ENCODE assay signal across 8 cellular contexts in the genomic region with DNA sequence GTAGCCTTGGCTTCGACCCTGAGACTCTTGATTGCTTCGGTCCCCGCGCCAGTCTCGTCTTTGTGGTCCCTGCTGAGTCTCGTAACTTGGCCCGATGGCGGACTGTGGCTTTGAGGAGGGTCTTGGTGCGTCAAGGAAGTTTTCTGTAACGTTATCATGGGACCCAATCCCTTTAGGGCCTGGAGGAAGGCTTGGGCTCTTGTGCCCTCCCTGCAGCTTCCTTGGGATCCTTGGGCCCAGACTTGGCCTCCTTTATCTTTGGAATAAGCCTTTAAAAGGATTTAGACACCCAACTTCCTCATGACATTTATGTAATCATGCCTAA. TPM values are rescaled to one million over a fixed set of nuclear protein-coding genes. Genes with fewer than 3 reads are reported as not detected.
DNase-seq lines count a peak whose midpoint lies in the region; ATAC-seq, FAIRE-seq and TF ChIP-seq lines count a peak whose summit lies in the region.

No MANE protein-coding gene starts in this region.

- no peaks in the 10 kb centered on the region for H3K9me3 Mint-ChIP-seq in activated naive CD4-positive, alpha-beta T cell treated with anti-CD3 and anti-CD28 coated beads, Interleukin-2, amount 10 ng/mL, durations not matched to agents 7 days and 5 days
- no peaks in the 10 kb centered on the region for H3K9me3 Mint-ChIP-seq in activated naive CD8-positive, alpha-beta T cell (ENCODE audit: low read depth)

- H3K79me2 ChIP-seq in keratinocyte (ENCODE audit: control insufficient read depth, insufficient read depth, low read length): peaks cover 57% of the 10 kb centered on the region

- peak overlapping the region; percentile 84 for H3K27ac ChIP-seq in keratinocyte (ENCODE audit: control insufficient read depth, insufficient read depth, low read length)
- H3K27ac ChIP-seq in testis: peak overlapping the region; percentile 89 to 95

- no peak for DNase-seq in activated naive CD4-positive, alpha-beta T cell treated with anti-CD3 and anti-CD28 coated beads, Interleukin-2, amount 10 ng/mL, durations not matched to agents 7 days and 5 days
- DNase-seq in activated naive CD4-positive, alpha-beta T cell treated with Interleukin-2 at 50 U/mL for 16 hours: no peak
- no peak for DNase-seq in keratinocyte (ENCODE audit: low read depth, low spot score)
- no peak for DNase-seq in testis
- no peak for DNase-seq in 8988T
- DNase-seq in activated CD8-positive, alpha-beta memory T cell treated with anti-CD3 and anti-CD28 coated beads, Interleukin-2, amount 50 U/mL, for 48 hours: no peak

- no peak for TF ChIP-seq POLR2A in testis (IDR thresholded peaks at IDR 0.05)

- peaks cover 4% of the 10 kb centered on the region for H3K27me3 Mint-ChIP-seq in activated naive CD4-positive, alpha-beta T cell treated with anti-CD3 and anti-CD28 coated beads, Interleukin-2, amount 10 ng/mL, durations not matched to agents 7 days and 5 days
- H3K27me3 Mint-ChIP-seq in activated naive CD8-positive, alpha-beta T cell: no peaks in the 10 kb centered on the region

- no peaks in the 10 kb centered on the region for H3K9me3 ChIP-seq in keratinocyte (ENCODE audit: control insufficient read depth, low read depth, low read length)
- no peaks in the 10 kb centered on the region for H3K9me3 ChIP-seq in testis

- peak overlapping the region; percentile 75 for H2AFZ ChIP-seq in keratinocyte (ENCODE audit: control insufficient read depth, low read length)

- intact Hi-C loops in testis (cut with DNase I; ENCODE audit: low total_unique reads): no loop called here

- TF ChIP-seq CTCF in keratinocyte (optimal IDR thresholded peaks at IDR 0.05 in 1 of 3, IDR thresholded peaks at IDR 0.05 in 1 of 3, conservative IDR thresholded peaks at IDR 0.05 in 1 of 3; ENCODE audit: extremely low read depth in 1 of 3, insufficient read depth in 2 of 3, low read length in 3 of 3): no peak
- TF ChIP-seq CTCF in testis (IDR thresholded peaks at IDR 0.05): no peak

- CTCF ChIA-PET in activated naive CD4-positive, alpha-beta T cell treated with anti-CD3 and anti-CD28 coated beads, Interleukin-2, amount 10 ng/mL, durations not matched to agents 7 days and 5 days (lab: Charles Lee): no interaction called here

- peaks cover 53% of the 10 kb centered on the region for H3K4me1 Mint-ChIP-seq in activated naive CD4-positive, alpha-beta T cell treated with anti-CD3 and anti-CD28 coated beads, Interleukin-2, amount 10 ng/mL, durations not matched to agents 7 days and 5 days
- peaks cover 57% of the 10 kb centered on the region for H3K4me1 Mint-ChIP-seq in activated naive CD8-positive, alpha-beta T cell (ENCODE audit: low read depth)

- H3K4me1 ChIP-seq in keratinocyte (ENCODE audit: control insufficient read depth, extremely low read depth, insufficient read depth, low read length): peaks cover 12% of the 10 kb centered on the region
- peaks cover 15% of the 10 kb centered on the region for H3K4me1 ChIP-seq in testis

- 0 to 3% methylated on average over 1 to 10 of the region's 10 CpGs for WGBS in testis, 2 donors

- H3K36me3 Mint-ChIP-seq in activated naive CD4-positive, alpha-beta T cell treated with anti-CD3 and anti-CD28 coated beads, Interleukin-2, amount 10 ng/mL, durations not matched to agents 7 days and 5 days: peaks cover 47% of the 10 kb centered on the region
- peaks cover 17% of the 10 kb centered on the region for H3K36me3 Mint-ChIP-seq in activated naive CD8-positive, alpha-beta T cell

- H3K27me3 ChIP-seq in keratinocyte (ENCODE audit: control insufficient read depth, extremely low read depth, insufficient read depth, low read length) (no peaks in the 10 kb centered on the region), testis (no peaks in the 10 kb centered on the region)

- H3K36me3 ChIP-seq in keratinocyte (ENCODE audit: control insufficient read depth in 2 of 2, extremely low read depth in 1 of 2, insufficient read depth in 2 of 2, low read length in 2 of 2): peaks cover 12 to 24% of the 10 kb centered on the region in 2 experiments
- H3K36me3 ChIP-seq in testis (ENCODE audit: low read depth, missing control alignments): no peaks in the 10 kb centered on the region

- ATAC-seq in GM19328 (IDR thresholded peaks at IDR 0.05; ENCODE audit: unreplicated experiment): no peak

- no peak for FAIRE-seq in keratinocyte (lab: Jason Lieb, UNC)

- peak overlapping the region; percentile 100 for H3K27ac Mint-ChIP-seq in activated naive CD4-positive, alpha-beta T cell treated with anti-CD3 and anti-CD28 coated beads, Interleukin-2, amount 10 ng/mL, durations not matched to agents 7 days and 5 days
- H3K27ac Mint-ChIP-seq in activated naive CD8-positive, alpha-beta T cell: peak overlapping the region; percentile 100

- peak overlapping the region; percentile 73 to 80 (median 77) for H3K4me3 ChIP-seq in keratinocyte (ENCODE audit: control insufficient read depth in 2 of 3, extremely low read depth in 1 of 3, insufficient read depth in 2 of 3, low read depth in 1 of 3, low read length in 3 of 3)
- peak overlapping the region; percentile 88 to 92 for H3K4me3 ChIP-seq in testis

- H4K20me1 ChIP-seq in keratinocyte (ENCODE audit: control insufficient read depth, extremely low read depth, insufficient read depth, low read length): no peaks in the 10 kb centered on the region

- H3K4me3 Mint-ChIP-seq in activated naive CD4-positive, alpha-beta T cell treated with anti-CD3 and anti-CD28 coated beads, Interleukin-2, amount 10 ng/mL, durations not matched to agents 7 days and 5 days: peak overlapping the region; percentile 92
- peak overlapping the region; percentile 98 for H3K4me3 Mint-ChIP-seq in activated naive CD8-positive, alpha-beta T cell

- peak overlapping the region; percentile 34 for H3K4me2 ChIP-seq in keratinocyte (ENCODE audit: control insufficient read depth, extremely low read depth, insufficient read depth, low read depth, low read length)

- peak overlapping the region; percentile 97 for H3K9ac ChIP-seq in keratinocyte (ENCODE audit: control insufficient read depth, extremely low read depth, insufficient read depth, low read length)

- H3K9me1 ChIP-seq in keratinocyte (ENCODE audit: control insufficient read depth, extremely low read depth, insufficient read depth, low read length): no peaks in the 10 kb centered on the region

- dilution Hi-C loops in keratinocyte (cut with MboI; ENCODE audit: extremely low pct_ligation_motif_present, low sequenced_read_pairs): no loop called here

RNA-seq across cellular contexts. Expression of a gene that starts 0.4 kb away (rescaled TPM):
- polyA plus RNA-seq in keratinocyte (34.0 to 73.4 TPM (median 44.9 TPM) in 3 replicates), testis (ENCODE audit: insufficient read depth, low read depth, low replicate concordance) (22.5 TPM)
- polyA plus RNA-seq in keratinocyte (2011; ENCODE audit: low read depth): 16.4 TPM
- 22.5 and 43.4 TPM in 2 replicates for polyA plus RNA-seq in keratinocyte (2011; cell fraction: cytosol; rRNA removed)
- polyA plus RNA-seq in keratinocyte (2011; cell fraction: nucleus; rRNA removed): 48.0 and 77.7 TPM in 2 replicates
- polyA plus RNA-seq in keratinocyte (2012; ENCODE audit: low replicate concordance): 30.2 and 49.7 TPM in 2 replicates
- polyA minus RNA-seq in keratinocyte: 14.0 to 54.8 TPM (median 29.0 TPM) in 3 replicates
- 44.1 TPM for polyA minus RNA-seq in keratinocyte (2011; cell fraction: cytosol; rRNA and poly(A)+ RNA removed)
- polyA minus RNA-seq in keratinocyte (2011; cell fraction: nucleus; rRNA and poly(A)+ RNA removed): 67.5 and 109 TPM in 2 replicates
- 10 to 100 TPM; 30.4 to 31.3 TPM for total RNA-seq in testis

RNA-seq across cellular contexts. Expression of a gene that starts 10.7 kb away (rescaled TPM):
- not detected in 3 replicates for polyA plus RNA-seq in keratinocyte
- not detected for polyA plus RNA-seq in keratinocyte (2011; ENCODE audit: low read depth)
- not detected in 2 replicates for polyA plus RNA-seq in keratinocyte (2011; cell fraction: cytosol; rRNA removed)
- polyA plus RNA-seq in keratinocyte (2011; cell fraction: nucleus; rRNA removed): not detected in 2 replicates
- polyA plus RNA-seq in keratinocyte (2012; ENCODE audit: low replicate concordance): not detected in 2 replicates
- polyA minus RNA-seq in keratinocyte: not detected in 3 replicates
- not detected for polyA minus RNA-seq in keratinocyte (2011; cell fraction: cytosol; rRNA and poly(A)+ RNA removed)
- polyA minus RNA-seq in keratinocyte (2011; cell fraction: nucleus; rRNA and poly(A)+ RNA removed): not detected in 2 replicates
- total RNA-seq in testis: 10 to 100 TPM; 35.2 to 81.5 TPM
- polyA plus RNA-seq in testis (ENCODE audit: insufficient read depth, low read depth, low replicate concordance): 198 TPM

RNA-seq across cellular contexts. Expression of a gene that starts 58.7 kb away (rescaled TPM):
- polyA plus RNA-seq in keratinocyte (1.2 to 3.0 TPM (median 1.6 TPM) in 3 replicates), testis (ENCODE audit: insufficient read depth, low read depth, low replicate concordance) (3.5 TPM)
- 0.26 TPM for polyA plus RNA-seq in keratinocyte (2011; ENCODE audit: low read depth)
- polyA plus RNA-seq in keratinocyte (2011; cell fraction: cytosol; rRNA removed): 1.3 and 1.7 TPM in 2 replicates
- 1.4 and 1.5 TPM in 2 replicates for polyA plus RNA-seq in keratinocyte (2011; cell fraction: nucleus; rRNA removed)
- 0.21 and 3.9 TPM in 2 replicates for polyA plus RNA-seq in keratinocyte (2012; ENCODE audit: low replicate concordance)
- polyA minus RNA-seq in keratinocyte: 0.89 to 2.9 TPM (median 1.3 TPM) in 3 replicates
- polyA minus RNA-seq in keratinocyte (2011; cell fraction: cytosol; rRNA and poly(A)+ RNA removed): 2.3 TPM
- polyA minus RNA-seq in keratinocyte (2011; cell fraction: nucleus; rRNA and poly(A)+ RNA removed): 0.63 and 0.78 TPM in 2 replicates
- 1 to 10 TPM; 5.1 to 7.2 TPM for total RNA-seq in testis

Comparison
In these comparisons a context has a peak if more than half of its experiments do, and no peak if none do; other contexts are left out.
1. RNA of a gene that starts 10.7 kb away (polyA plus RNA-seq): 198 TPM in testis (single experiment); not detected in keratinocyte; every median in the first group is over 100 times any median in the second.